Comparison of ENCODE assay signal across 30 cellular contexts in genomic region chr9:14258156-14258555, GRCh38. TPM values are rescaled to one million over a fixed set of nuclear protein-coding genes. Genes with fewer than 3 reads are reported as not detected.
A peak's percentile ranks its signal among the peaks of the same experiment; 100 is the strongest.
DNase-seq lines count a peak whose midpoint lies in the region; ATAC-seq and TF ChIP-seq lines count a peak whose summit lies in the region.
"Had no signal": no experiment of that assay in that cellular context is flagged by ENCODE, and none has a peak within 500 bp of the region (broad histone marks: within the 10 kb centered on the region; RNA-seq: fewer than 3 reads in every experiment).

No MANE protein-coding gene starts in this region.

- no peaks in the 10 kb centered on the region for H3K27me3 ChIP-seq in A673 (replicated peaks; ENCODE audit: insufficient read depth, low read depth, low read length, poor library complexity)
- H3K27me3 ChIP-seq in brain microvascular endothelial cell (replicated peaks), result no peaks in the 10 kb centered on the region
- H3K27me3 ChIP-seq in rectal smooth muscle tissue (ENCODE audit: control insufficient read depth, insufficient read depth, low read length), result no peaks in the 10 kb centered on the region
- H3K27me3 ChIP-seq: foreskin keratinocyte, neutrophil, spleen, uterus had no signal

- H3K4me3 ChIP-seq in A673 (ENCODE audit: low read depth, low read length, poor library complexity, severe bottlenecking) (no peak overlapping the region), brain microvascular endothelial cell (ENCODE audit: low read depth, low read length) (no peak overlapping the region), rectal smooth muscle tissue (ENCODE audit: low read length) (no peak overlapping the region)
- H3K4me3 ChIP-seq: spleen, uterus had no signal

- CTCF ChIA-PET in A673 (lab: Charles Lee) (no interaction called here), Calu3 (lab: Charles Lee) (no interaction called here)

- POLR2A ChIA-PET in A673 (lab: Charles Lee; ENCODE audit: low non-redundant PET), result no interaction called here

- H3K9me3 Mint-ChIP-seq in Calu3 (ENCODE audit: low read depth, unreplicated experiment), result no peaks in the 10 kb centered on the region
- H3K9me3 Mint-ChIP-seq in activated naive CD8-positive, alpha-beta T cell treated with anti-CD3 and anti-CD28 coated beads for 36 hours, result no peaks in the 10 kb centered on the region
- H3K9me3 Mint-ChIP-seq: brain; CD4-positive, alpha-beta T cell; memory B cell had no signal

- H3K27ac Mint-ChIP-seq in Calu3 (ENCODE audit: unreplicated experiment), result no peak overlapping the region
- no peak overlapping the region for H3K27ac Mint-ChIP-seq in activated naive CD8-positive, alpha-beta T cell treated with anti-CD3 and anti-CD28 coated beads for 36 hours
- H3K27ac Mint-ChIP-seq: CD4-positive, alpha-beta T cell; memory B cell had no signal

- DNase-seq in A673 (ENCODE audit: low spot score) (no peak), brain microvascular endothelial cell (no peak), Right ventricle myocardium superior (no peak), Calu3 (no peak)
- no peak for DNase-seq in activated naive CD8-positive, alpha-beta T cell treated with anti-CD3 and anti-CD28 coated beads for 36 hours
- DNase-seq in activated naive CD4-positive, alpha-beta T cell (lab: John Stamatoyannopoulos, UW), result no peak
- DNase-seq: 8988T; activated CD4-positive, alpha-beta T cell treated with anti-CD3 and anti-CD28 coated beads for 4 hours; activated effector memory CD4-positive, alpha-beta T cell treated with Interleukin-2 at 50 U/mL for 16 hours; activated T-cell treated with anti-CD3 and anti-CD28 coated beads for 4 hours; AML-193; CD4-positive, alpha-beta T cell; effector CD4-positive, alpha-beta T cell; left cardiac atrium; NCI-H1436 treated with DMSO at 0.1 percent for 48 hours; NCI-H446 treated with DMSO at 0.1 percent for 48 hours; NCI-H82; spleen; T-helper 9 cell; uterus had no signal

- no peaks in the 10 kb centered on the region for H3K36me3 ChIP-seq in A673 (ENCODE audit: insufficient read depth, low read length, poor library complexity, severe bottlenecking)
- H3K36me3 ChIP-seq in brain microvascular endothelial cell (replicated peaks), result no peaks in the 10 kb centered on the region
- H3K36me3 ChIP-seq in rectal smooth muscle tissue (ENCODE audit: control insufficient read depth, insufficient read depth, low read length), result no peaks in the 10 kb centered on the region
- H3K36me3 ChIP-seq: neutrophil, spleen, uterus had no signal

- in situ Hi-C loops in brain microvascular endothelial cell (cut with HindIII; ENCODE audit: low pct_ligation_motif_present, low sequenced_read_pairs), result no loop called here

- no peaks in the 10 kb centered on the region for H3K9me3 ChIP-seq in A673 (ENCODE audit: low read depth, low read length, poor library complexity, severe bottlenecking)
- H3K9me3 ChIP-seq: neutrophil, spleen, uterus had no signal

- H3K4me1 Mint-ChIP-seq in Calu3 (ENCODE audit: low read depth, unreplicated experiment), result peaks cover 18% of the 10 kb centered on the region
- no peaks in the 10 kb centered on the region for H3K4me1 Mint-ChIP-seq in activated naive CD8-positive, alpha-beta T cell treated with anti-CD3 and anti-CD28 coated beads for 36 hours
- H3K4me1 Mint-ChIP-seq: memory B cell had no signal

- intact Hi-C loops in A673 (cut with micrococcal nuclease; ENCODE audit: unreplicated experiment), result no loop called here
- intact Hi-C loops in Right ventricle myocardium superior (cut with DNase I), result no loop called here
- intact Hi-C loops in Calu3 (cut with micrococcal nuclease; ENCODE audit: unreplicated experiment), result loop anchor here (10.0 kb wide), 1 partner anchor 47 kb away; no protein-coding TSS in a partner anchor

- no peaks in the 10 kb centered on the region for H3K27me3 Mint-ChIP-seq in Calu3 (ENCODE audit: unreplicated experiment)
- H3K27me3 Mint-ChIP-seq in activated naive CD8-positive, alpha-beta T cell treated with anti-CD3 and anti-CD28 coated beads for 36 hours, result no peaks in the 10 kb centered on the region
- H3K27me3 Mint-ChIP-seq: brain; CD4-positive, alpha-beta T cell had no signal

- no peaks in the 10 kb centered on the region for H3K36me3 Mint-ChIP-seq in Calu3 (ENCODE audit: insufficient read depth, unreplicated experiment)
- no peaks in the 10 kb centered on the region for H3K36me3 Mint-ChIP-seq in activated naive CD8-positive, alpha-beta T cell treated with anti-CD3 and anti-CD28 coated beads for 36 hours
- H3K36me3 Mint-ChIP-seq: memory B cell had no signal

- H3K4me1 ChIP-seq in A673 (ENCODE audit: insufficient read depth, low read length, poor library complexity, severe bottlenecking), result peaks cover 16% of the 10 kb centered on the region
- peaks cover 19% of the 10 kb centered on the region for H3K4me1 ChIP-seq in rectal smooth muscle tissue (ENCODE audit: control insufficient read depth, insufficient read depth, low read length)

- no peak overlapping the region for H3K4me3 Mint-ChIP-seq in Calu3 (ENCODE audit: low read depth, unreplicated experiment)
- H3K4me3 Mint-ChIP-seq in activated naive CD8-positive, alpha-beta T cell treated with anti-CD3 and anti-CD28 coated beads for 36 hours, result no peak overlapping the region
- H3K4me3 Mint-ChIP-seq: brain; CD4-positive, alpha-beta T cell; memory B cell had no signal

- H3K27ac ChIP-seq in A673 (ENCODE audit: low read depth, low read length, poor library complexity, severe bottlenecking) (peak overlapping the region; percentile 50), brain microvascular endothelial cell (peak overlapping the region; percentile 19), rectal smooth muscle tissue (ENCODE audit: low read depth, low read length) (peak overlapping the region; percentile 51)
- H3K27ac ChIP-seq: epithelial cell of prostate, foreskin keratinocyte, HL-60, KMS-11, neutrophil, RWPE1, spleen had no signal

- TF ChIP-seq CTCF in A673 (conservative IDR thresholded peaks at IDR 0.05; ENCODE audit: low read depth, low read length) (no peak), brain microvascular endothelial cell (IDR thresholded peaks at IDR 0.05; ENCODE audit: low read depth, low read length, missing control alignments) (no peak), Calu3 (IDR thresholded peaks at IDR 0.05; ENCODE audit: unreplicated experiment) (no peak)

- no TSS peak for BruUV-seq in A673 (replicated peaks; lab: Mats Ljungman, UMichigan)
- no TSS peak for BruUV-seq in Calu3 (replicated peaks; lab: Mats Ljungman, UMichigan)

- ATAC-seq in Right ventricle myocardium superior (ENCODE audit: poor library complexity), result peak; percentile 20
- ATAC-seq in GM21390 (IDR thresholded peaks at IDR 0.05; ENCODE audit: unreplicated experiment), result no peak

- H3K9ac ChIP-seq in rectal smooth muscle tissue (ENCODE audit: low read length), result no peak overlapping the region
- H3K9ac ChIP-seq: KMS-11 had no signal

RNA-seq across cellular contexts. Expression of gene NFIB, which starts 55.8 kb away (rescaled TPM):
- total RNA-seq in A673 (2021) (41.2 and 42.9 TPM in 2 replicates), Right ventricle myocardium superior (104 TPM), Calu3 (2022) (75.8 and 76.2 TPM in 2 replicates)
- total RNA-seq in activated naive CD8-positive, alpha-beta T cell treated with anti-CD3 and anti-CD28 coated beads for 36 hours, result not detected
- total RNA-seq: CD4-positive, alpha-beta T cell had no signal

Comparison
In these comparisons a context has a peak if more than half of its experiments do, and no peak if none do; other contexts are left out.
1. RNA of gene NFIB, which starts 55.8 kb away (total RNA-seq): 104 TPM in Right ventricle myocardium superior (single experiment), 75.8 to 76.2 TPM in Calu3 and 41.2 to 42.9 TPM in A673; not detected in activated naive CD8-positive, alpha-beta T cell treated with anti-CD3 and anti-CD28 coated beads for 36 hours; every median in the first group is over 10 times any median in the second.
2. Peak in every context shown above with its lines, with median percentiles within 50 percentile points of each other: H3K27ac ChIP-seq.